2 cellular contexts compared by ENCODE assay signal in the genomic region with DNA sequence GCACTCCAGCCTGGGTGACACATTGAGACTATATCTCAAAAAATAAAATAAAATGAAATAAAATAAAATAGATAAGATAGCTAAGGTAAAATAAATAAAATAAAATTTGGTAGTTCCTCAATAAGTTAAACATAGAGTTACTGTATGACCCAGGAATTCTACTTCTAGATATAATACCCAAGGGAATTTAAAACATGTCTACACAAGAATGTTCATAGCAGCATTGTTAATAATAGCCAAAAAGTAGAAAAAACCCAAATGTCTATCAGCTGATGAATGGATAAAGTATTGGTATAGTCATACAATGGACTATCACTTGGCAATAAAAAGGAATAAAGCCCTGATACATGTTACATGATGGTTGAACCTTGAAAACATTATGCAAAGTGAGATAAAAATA.
TF ChIP-seq lines count a peak whose summit lies in the region.

No MANE protein-coding gene starts in this region.

TF ChIP-seq in IMR-90, 13 proteins besides CTCF, POLR2A, EP300 and RAD21:
- no peak for TF ChIP-seq NFE2L2 (IDR thresholded peaks at IDR 0.05; ENCODE audit: low read depth, low read length)
- TF ChIP-seq MAFK (IDR thresholded peaks at IDR 0.05; ENCODE audit: low read depth, low read length): no peak
- TF ChIP-seq, protein P1, sequence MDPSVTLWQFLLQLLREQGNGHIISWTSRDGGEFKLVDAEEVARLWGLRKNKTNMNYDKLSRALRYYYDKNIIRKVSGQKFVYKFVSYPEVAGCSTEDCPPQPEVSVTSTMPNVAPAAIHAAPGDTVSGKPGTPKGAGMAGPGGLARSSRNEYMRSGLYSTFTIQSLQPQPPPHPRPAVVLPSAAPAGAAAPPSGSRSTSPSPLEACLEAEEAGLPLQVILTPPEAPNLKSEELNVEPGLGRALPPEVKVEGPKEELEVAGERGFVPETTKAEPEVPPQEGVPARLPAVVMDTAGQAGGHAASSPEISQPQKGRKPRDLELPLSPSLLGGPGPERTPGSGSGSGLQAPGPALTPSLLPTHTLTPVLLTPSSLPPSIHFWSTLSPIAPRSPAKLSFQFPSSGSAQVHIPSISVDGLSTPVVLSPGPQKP (IDR thresholded peaks at IDR 0.05; ENCODE audit: borderline replicate concordance, low read depth, low read length): no peak
- TF ChIP-seq MAZ (IDR thresholded peaks at IDR 0.05; ENCODE audit: borderline replicate concordance, low read depth, low read length): no peak
- TF ChIP-seq CEBPB (IDR thresholded peaks at IDR 0.05; ENCODE audit: low read depth, low read length): no peak
- TF ChIP-seq RFX5 (IDR thresholded peaks at IDR 0.05; ENCODE audit: low read depth, low read length): no peak
- no peak for TF ChIP-seq RCOR1 (IDR thresholded peaks at IDR 0.05; ENCODE audit: insufficient replicate concordance, low read length)
- TF ChIP-seq FOS (IDR thresholded peaks at IDR 0.05; ENCODE audit: low read depth, low read length): no peak
- TF ChIP-seq CHD1 (IDR thresholded peaks at IDR 0.05; ENCODE audit: low read depth, low read length): no peak
- no peak for TF ChIP-seq SMC3 (IDR thresholded peaks at IDR 0.05; ENCODE audit: low read depth, low read length)
- TF ChIP-seq, protein P2, sequence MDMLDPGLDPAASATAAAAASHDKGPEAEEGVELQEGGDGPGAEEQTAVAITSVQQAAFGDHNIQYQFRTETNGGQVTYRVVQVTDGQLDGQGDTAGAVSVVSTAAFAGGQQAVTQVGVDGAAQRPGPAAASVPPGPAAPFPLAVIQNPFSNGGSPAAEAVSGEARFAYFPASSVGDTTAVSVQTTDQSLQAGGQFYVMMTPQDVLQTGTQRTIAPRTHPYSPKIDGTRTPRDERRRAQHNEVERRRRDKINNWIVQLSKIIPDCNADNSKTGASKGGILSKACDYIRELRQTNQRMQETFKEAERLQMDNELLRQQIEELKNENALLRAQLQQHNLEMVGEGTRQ (IDR thresholded peaks at IDR 0.05; ENCODE audit: low read depth, low read length): no peak
- TF ChIP-seq BHLHE40 (IDR thresholded peaks at IDR 0.05; ENCODE audit: low read depth, low read length): no peak
- TF ChIP-seq MXI1 (IDR thresholded peaks at IDR 0.05; ENCODE audit: borderline replicate concordance, low read depth, low read length): no peak

TF ChIP-seq in GM12878, 131 proteins besides CTCF, POLR2A, EP300 and RAD21:
- TF ChIP-seq ZNF384 (IDR thresholded peaks at IDR 0.05; ENCODE audit: borderline replicate concordance, low read depth, low read length): no peak
- TF ChIP-seq, protein P2 (IDR thresholded peaks at IDR 0.05; ENCODE audit: borderline replicate concordance, low read depth, low read length): no peak
- TF ChIP-seq CBFB (IDR thresholded peaks at IDR 0.05; ENCODE audit: low read depth): no peak
- TF ChIP-seq TARDBP (IDR thresholded peaks at IDR 0.05; ENCODE audit: borderline replicate concordance): no peak
- TF ChIP-seq IKZF2 (IDR thresholded peaks at IDR 0.05): no peak
- TF ChIP-seq EED (IDR thresholded peaks at IDR 0.05; ENCODE audit: low read depth): no peak
- TF ChIP-seq CREB1 (IDR thresholded peaks at IDR 0.05; ENCODE audit: low read depth): no peak
- no peak for TF ChIP-seq BMI1 (IDR thresholded peaks at IDR 0.05; ENCODE audit: borderline replicate concordance)
- TF ChIP-seq SREBF2 (IDR thresholded peaks at IDR 0.05; ENCODE audit: low read length): no peak
- TF ChIP-seq, protein P3, sequence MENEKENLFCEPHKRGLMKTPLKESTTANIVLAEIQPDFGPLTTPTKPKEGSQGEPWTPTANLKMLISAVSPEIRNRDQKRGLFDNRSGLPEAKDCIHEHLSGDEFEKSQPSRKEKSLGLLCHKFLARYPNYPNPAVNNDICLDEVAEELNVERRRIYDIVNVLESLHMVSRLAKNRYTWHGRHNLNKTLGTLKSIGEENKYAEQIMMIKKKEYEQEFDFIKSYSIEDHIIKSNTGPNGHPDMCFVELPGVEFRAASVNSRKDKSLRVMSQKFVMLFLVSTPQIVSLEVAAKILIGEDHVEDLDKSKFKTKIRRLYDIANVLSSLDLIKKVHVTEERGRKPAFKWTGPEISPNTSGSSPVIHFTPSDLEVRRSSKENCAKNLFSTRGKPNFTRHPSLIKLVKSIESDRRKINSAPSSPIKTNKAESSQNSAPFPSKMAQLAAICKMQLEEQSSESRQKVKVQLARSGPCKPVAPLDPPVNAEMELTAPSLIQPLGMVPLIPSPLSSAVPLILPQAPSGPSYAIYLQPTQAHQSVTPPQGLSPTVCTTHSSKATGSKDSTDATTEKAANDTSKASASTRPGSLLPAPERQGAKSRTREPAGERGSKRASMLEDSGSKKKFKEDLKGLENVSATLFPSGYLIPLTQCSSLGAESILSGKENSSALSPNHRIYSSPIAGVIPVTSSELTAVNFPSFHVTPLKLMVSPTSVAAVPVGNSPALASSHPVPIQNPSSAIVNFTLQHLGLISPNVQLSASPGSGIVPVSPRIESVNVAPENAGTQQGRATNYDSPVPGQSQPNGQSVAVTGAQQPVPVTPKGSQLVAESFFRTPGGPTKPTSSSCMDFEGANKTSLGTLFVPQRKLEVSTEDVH (IDR thresholded peaks at IDR 0.05; ENCODE audit: low read depth, partially characterized antibody): no peak
- no peak for TF ChIP-seq ASH2L (IDR thresholded peaks at IDR 0.05; ENCODE audit: borderline replicate concordance, low read depth)
- no peak for TF ChIP-seq KDM1A (IDR thresholded peaks at IDR 0.05; ENCODE audit: borderline replicate concordance)
- TF ChIP-seq ZNF274 (IDR thresholded peaks at IDR 0.05; ENCODE audit: insufficient read depth, insufficient read length): no peak
